1 cellular context compared by ENCODE assay signal in the genomic region with DNA sequence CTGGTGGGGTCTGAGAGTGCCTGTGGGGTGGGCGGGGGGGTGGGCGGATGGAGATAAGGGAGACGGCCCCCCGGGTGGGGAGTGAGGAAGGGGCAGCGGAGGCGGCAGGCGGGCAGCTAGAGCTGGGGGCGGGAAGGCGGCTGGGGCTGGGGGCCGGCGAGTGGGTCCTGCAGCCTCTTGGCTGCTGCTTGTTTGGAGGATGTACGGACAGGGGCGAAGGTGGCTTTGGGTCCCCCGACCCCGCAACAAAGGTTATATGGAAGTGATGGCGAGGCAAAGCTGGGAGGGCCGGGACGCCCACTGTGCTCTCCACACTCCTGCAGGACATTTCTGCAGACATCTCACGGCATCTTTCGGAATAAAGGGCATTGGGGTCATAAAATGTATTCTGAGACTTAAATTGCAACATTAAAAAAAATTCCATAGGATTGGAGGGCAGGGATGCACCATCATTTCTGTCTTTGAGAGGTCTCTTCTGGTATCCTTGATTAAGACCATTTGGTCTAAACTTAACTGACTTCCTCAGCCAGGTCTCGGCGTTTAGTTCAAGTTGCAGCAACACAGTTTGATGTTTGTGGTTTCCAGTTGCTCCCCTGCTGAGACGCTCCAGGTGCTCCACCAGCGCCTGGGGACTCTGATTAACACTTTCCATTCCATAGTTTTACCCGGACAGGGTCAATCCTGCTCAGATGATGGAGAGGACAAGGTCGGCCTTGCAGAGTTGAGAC.
A peak's percentile ranks its signal among the peaks of the same experiment; 100 is the strongest.
TF ChIP-seq lines count a peak whose summit lies in the region.

No MANE protein-coding gene starts in this region.

TF ChIP-seq in HEK293, 187 proteins besides CTCF, POLR2A, EP300 and RAD21 (continued from another document):
- TF ChIP-seq ZFHX2 (tag by site-specific recombination; conservative IDR thresholded peaks at IDR 0.05): peak; percentile 79
- no peak for TF ChIP-seq ZNF529 (tag by site-specific recombination; IDR thresholded peaks at IDR 0.05; ENCODE audit: insufficient replicate concordance)
- TF ChIP-seq ZFP69B (tag by site-specific recombination; IDR thresholded peaks at IDR 0.05): no peak
- TF ChIP-seq ZNF560 (tag by site-specific recombination; IDR thresholded peaks at IDR 0.05; ENCODE audit: borderline replicate concordance): no peak
